1 cellular context compared by ENCODE assay signal in genomic region chr20:17505664-17506517, GRCh38.
TF ChIP-seq lines count a peak whose summit lies in the region.

No MANE protein-coding gene starts in this region.

TF ChIP-seq in GM23338, 12 proteins besides CTCF, POLR2A, EP300 and RAD21 (continued from another document):
- no peak for TF ChIP-seq REST (IDR thresholded peaks at IDR 0.05; ENCODE audit: unreplicated experiment)
- no peak for TF ChIP-seq STAT1 (IDR thresholded peaks at IDR 0.05; ENCODE audit: unreplicated experiment)
- TF ChIP-seq ZNF331 (CRISPR knock-in tag; IDR thresholded peaks at IDR 0.05; ENCODE audit: low read depth) = no peak
- TF ChIP-seq POLR2AphosphoS5 (IDR thresholded peaks at IDR 0.05; ENCODE audit: low read depth) = no peak
